Comparison of ENCODE assay signal across 1 cellular context in genomic region chr16:74053310-74053709, GRCh38.
TF ChIP-seq lines count a peak whose summit lies in the region.

No MANE protein-coding gene starts in this region.

TF ChIP-seq in GM23338, 12 proteins besides CTCF, POLR2A, EP300 and RAD21 (continued from another document):
- no peak for TF ChIP-seq ZNF462 (CRISPR knock-in tag; IDR thresholded peaks at IDR 0.05)
- no peak for TF ChIP-seq JUNB (IDR thresholded peaks at IDR 0.05; ENCODE audit: unreplicated experiment)
- no peak for TF ChIP-seq STAT1 (IDR thresholded peaks at IDR 0.05; ENCODE audit: unreplicated experiment)
- no peak for TF ChIP-seq EZH2 (IDR thresholded peaks at IDR 0.05; ENCODE audit: low read depth, unreplicated experiment)
- no peak for TF ChIP-seq EZH2phosphoT487 (IDR thresholded peaks at IDR 0.05; ENCODE audit: unreplicated experiment)
- TF ChIP-seq ZNF331 (CRISPR knock-in tag; IDR thresholded peaks at IDR 0.05; ENCODE audit: low read depth) = no peak
